Comparison of ENCODE assay signal across 8 cellular contexts in genomic region chr22:37675930-37676571, GRCh38. TPM values are rescaled to one million over a fixed set of nuclear protein-coding genes. Genes with fewer than 3 reads are reported as not detected.
DNase-seq lines count a peak whose midpoint lies in the region; ATAC-seq and TF ChIP-seq lines count a peak whose summit lies in the region.

No MANE protein-coding gene starts in this region.

- no peaks in the 10 kb centered on the region for H3K27me3 ChIP-seq in mononuclear cell (ENCODE audit: insufficient read depth, low read length)

- no peak for ATAC-seq in HG02852 (IDR thresholded peaks at IDR 0.05; ENCODE audit: unreplicated experiment)

- H3K4me1 ChIP-seq in mononuclear cell (ENCODE audit: insufficient read depth, low read length) = peaks cover 65% of the 10 kb centered on the region

- DNase-seq in RPMI7951 (ENCODE audit: low read depth) (peak; percentile 62), coronary artery (ENCODE audit: low spot score) (no peak), SHP77 treated with DMSO at 0.1 percent for 48 hours (lab: John Stamatoyannopoulos, UW) (no peak), NCI-H128 (lab: John Stamatoyannopoulos, UW; ENCODE audit: unreplicated experiment) (no peak), epidermal melanocyte (ENCODE audit: insufficient read length, low spot score) (no peak)

- no peaks in the 10 kb centered on the region for H3K9me3 ChIP-seq in mononuclear cell (ENCODE audit: low read depth, low read length)

- no peak for TF ChIP-seq CTCF in coronary artery (IDR thresholded peaks at IDR 0.05)

- peak overlapping the region; percentile 77 to 94 for H3K27ac ChIP-seq in coronary artery

- peak overlapping the region; percentile 57 for H3K4me3 ChIP-seq in GM08714 (ENCODE audit: low read length)
- H3K4me3 ChIP-seq in coronary artery = peak overlapping the region; percentile 87
- H3K4me3 ChIP-seq in mononuclear cell (ENCODE audit: low read length) = peak overlapping the region; percentile 67

RNA-seq across cellular contexts. Expression of gene LGALS1, which starts 0.6 kb away (rescaled TPM):
- total RNA-seq in RPMI7951 (2014; rRNA removed; shearing (Covaris generic)) = 7,179 and 7,611 TPM in 2 replicates
- total RNA-seq in mononuclear cell = 260 TPM

RNA-seq across cellular contexts. Expression of gene NOL12, which starts 10.1 kb away (rescaled TPM):
- 28.8 and 39.6 TPM in 2 replicates for total RNA-seq in RPMI7951 (2014; rRNA removed; shearing (Covaris generic))
- total RNA-seq in mononuclear cell = 21.0 TPM

RNA-seq across cellular contexts. Expression of gene PDXP, which starts 17.5 kb away (rescaled TPM):
- 14.5 and 16.6 TPM in 2 replicates for total RNA-seq in RPMI7951 (2014; rRNA removed; shearing (Covaris generic))
- total RNA-seq in mononuclear cell = 2.7 TPM

RNA-seq across cellular contexts. Expression of gene TRIOBP, which starts 20.8 kb away (rescaled TPM):
- total RNA-seq in RPMI7951 (2014; rRNA removed; shearing (Covaris generic)) = 68.2 and 102 TPM in 2 replicates
- total RNA-seq in mononuclear cell = 30.0 TPM

RNA-seq across cellular contexts. Expression of gene SH3BP1, which starts 36.6 kb away (rescaled TPM):
- 11.3 and 19.9 TPM in 2 replicates for total RNA-seq in RPMI7951 (2014; rRNA removed; shearing (Covaris generic))
- 64.0 TPM for total RNA-seq in mononuclear cell

Comparison
In these comparisons a context has a peak if more than half of its experiments do, and no peak if none do; other contexts are left out.
1. RNA of gene LGALS1, which starts 0.6 kb away (total RNA-seq): 7,179 to 7,611 TPM in RPMI7951; 260 TPM in mononuclear cell (single experiment); every median in the first group is over 10 times any median in the second.
2. Peak in every context shown above with its lines, with median percentiles within 50 percentile points of each other: H3K4me3 ChIP-seq.